ENCODE assay signal across 11 cellular contexts in the genomic region with DNA sequence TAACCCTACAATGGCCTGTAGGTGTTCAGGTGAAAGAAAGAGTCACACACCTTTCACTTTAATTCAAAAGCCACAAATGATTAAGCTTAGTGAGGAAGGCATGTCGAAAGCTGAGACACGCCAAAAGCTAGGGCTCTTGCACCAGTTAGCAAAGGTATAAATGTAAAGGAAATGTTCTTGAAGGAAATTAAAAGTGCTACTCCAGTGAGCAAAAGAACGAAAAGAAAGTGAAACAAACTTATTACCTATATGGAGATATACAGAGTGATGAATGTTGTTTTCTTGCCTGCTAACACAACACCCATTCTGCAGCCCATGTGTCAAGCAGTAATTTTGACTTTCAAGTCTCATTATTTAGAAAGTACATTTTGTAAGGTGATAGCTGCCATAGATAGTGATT.
A peak's percentile ranks its signal among the peaks of the same experiment; 100 is the strongest.
DNase-seq lines count a peak whose midpoint lies in the region; ATAC-seq and TF ChIP-seq lines count a peak whose summit lies in the region.
"Had no signal": no experiment of that assay in that cellular context is flagged by ENCODE, and none has a peak within 500 bp of the region (broad histone marks: within the 10 kb centered on the region; RNA-seq: fewer than 3 reads in every experiment).

No MANE protein-coding gene starts in this region.

- no peak for TF ChIP-seq POLR2A in GM18505 (IDR thresholded peaks at IDR 0.05; ENCODE audit: borderline replicate concordance, extremely low read depth, insufficient read depth, insufficient read length)

- no peaks in the 10 kb centered on the region for H3K27me3 Mint-ChIP-seq in activated naive CD8-positive, alpha-beta T cell treated with anti-CD3 and anti-CD28 coated beads, Interleukin-2, amount 50 U/mL, for 24 hours

- H3K4me3 ChIP-seq in foreskin fibroblast (ENCODE audit: low read depth in 1 of 2, low read length in 2 of 2), result no peak overlapping the region

- DNase-seq in activated naive CD8-positive, alpha-beta T cell treated with anti-CD3 and anti-CD28 coated beads, Interleukin-2, amount 50 U/mL, for 24 hours, result no peak
- no peak for DNase-seq in DMS114 treated with DMSO at 0.1 percent for 48 hours (lab: John Stamatoyannopoulos, UW; ENCODE audit: unreplicated experiment)
- DNase-seq in NCI-H2107 treated with DMSO at 0.1 percent for 48 hours (lab: John Stamatoyannopoulos, UW; ENCODE audit: unreplicated experiment), result no peak
- no peak for DNase-seq in amygdala (lab: John Stamatoyannopoulos, UW)
- DNase-seq in foreskin fibroblast, result no peak
- DNase-seq: DMS153, H7, NCI-H1092 treated with DMSO at 0.1 percent for 48 hours had no signal

- TF ChIP-seq CTCF in foreskin fibroblast (IDR thresholded peaks at IDR 0.05; ENCODE audit: low read depth, low read length), result no peak

- no peaks in the 10 kb centered on the region for H3K36me3 Mint-ChIP-seq in activated naive CD8-positive, alpha-beta T cell treated with anti-CD3 and anti-CD28 coated beads, Interleukin-2, amount 50 U/mL, for 24 hours (ENCODE audit: low read depth)

- H3K27ac Mint-ChIP-seq in activated naive CD8-positive, alpha-beta T cell treated with anti-CD3 and anti-CD28 coated beads, Interleukin-2, amount 50 U/mL, for 24 hours, result peak overlapping the region; percentile 57

- ATAC-seq in GM18505 (IDR thresholded peaks at IDR 0.05; ENCODE audit: unreplicated experiment) (peak; percentile 55), GM21367 (IDR thresholded peaks at IDR 0.05; ENCODE audit: unreplicated experiment) (peak; percentile 66), HG03342 (IDR thresholded peaks at IDR 0.05; ENCODE audit: unreplicated experiment) (peak; percentile 67)
- peak; percentile 52 for ATAC-seq in activated naive CD8-positive, alpha-beta T cell treated with anti-CD3 and anti-CD28 coated beads, Interleukin-2, amount 50 U/mL, for 24 hours

- H3K4me1 Mint-ChIP-seq in activated naive CD8-positive, alpha-beta T cell treated with anti-CD3 and anti-CD28 coated beads, Interleukin-2, amount 50 U/mL, for 24 hours, result peaks cover 27% of the 10 kb centered on the region

- H3K4me3 Mint-ChIP-seq in activated naive CD8-positive, alpha-beta T cell treated with anti-CD3 and anti-CD28 coated beads, Interleukin-2, amount 50 U/mL, for 24 hours, result peak overlapping the region; percentile 58

- H3K9me3 Mint-ChIP-seq in activated naive CD8-positive, alpha-beta T cell treated with anti-CD3 and anti-CD28 coated beads, Interleukin-2, amount 50 U/mL, for 24 hours, result no peaks in the 10 kb centered on the region
